Comparison of ENCODE assay signal across 32 cellular contexts in genomic region chr7:103080923-103081322, GRCh38. TPM values are rescaled to one million over a fixed set of nuclear protein-coding genes. Genes with fewer than 3 reads are reported as not detected.
DNase-seq lines count a peak whose midpoint lies in the region; ATAC-seq, FAIRE-seq and TF ChIP-seq lines count a peak whose summit lies in the region.
"Had no signal": no experiment of that assay in that cellular context is flagged by ENCODE, and none has a peak within 500 bp of the region (broad histone marks: within the 10 kb centered on the region; RNA-seq: fewer than 3 reads in every experiment).

No MANE protein-coding gene starts in this region.

- TF ChIP-seq CTCF in HepG2 (CRISPR knock-in tag; IDR thresholded peaks at IDR 0.05): no peak
- no peak for TF ChIP-seq CTCF in right lobe of liver (IDR thresholded peaks at IDR 0.05)
- no peak for TF ChIP-seq CTCF in K562 (IDR thresholded peaks at IDR 0.05 in 2 of 3, conservative IDR thresholded peaks at IDR 0.05 in 1 of 3; ENCODE audit: insufficient read depth in 2 of 3, low read depth in 1 of 3, low read length in 3 of 3)
- no peak for TF ChIP-seq CTCF in mammary epithelial cell (conservative IDR thresholded peaks at IDR 0.05 in 1 of 2, IDR thresholded peaks at IDR 0.05 in 1 of 2; ENCODE audit: extremely low read depth in 1 of 2, insufficient read depth in 1 of 2, low read depth in 1 of 2, low read length in 2 of 2)

- intact Hi-C loops in HepG2 (cut with micrococcal nuclease; ENCODE audit: unreplicated experiment) (no loop called here), right lobe of liver (cut with DNase I) (no loop called here), K562 (cut with micrococcal nuclease) (no loop called here), mammary epithelial cell (cut with micrococcal nuclease) (no loop called here)

- CTCF ChIA-PET in HepG2 (lab: Yijun Ruan, JAX; ENCODE audit: low intra/inter-chr PET ratio, low total read pairs) (no interaction called here), K562 (lab: Yijun Ruan, JAX; ENCODE audit: low intra/inter-chr PET ratio) (no interaction called here), mammary epithelial cell (lab: Charles Lee; ENCODE audit: low non-redundant PET) (no interaction called here)

- no peak for FAIRE-seq in HepG2 (lab: Jason Lieb, UNC)
- FAIRE-seq in K562 (lab: Jason Lieb, UNC): no peak
- FAIRE-seq: A204.1, A549, D721Med had no signal

- no peak for TF ChIP-seq EP300 in HepG2 (IDR thresholded peaks at IDR 0.05; ENCODE audit: low read depth in 2 of 2, low read length in 2 of 2)
- no peak for TF ChIP-seq EP300 in HepG2 (CRISPR knock-in tag; IDR thresholded peaks at IDR 0.05; ENCODE audit: borderline replicate concordance)
- TF ChIP-seq EP300 in K562 (IDR thresholded peaks at IDR 0.05; ENCODE audit: low read length): no peak

- no TSS peak for BruUV-seq in HepG2 (replicated peaks; lab: Mats Ljungman, UMichigan)
- no TSS peak for BruUV-seq in K562 (replicated peaks; lab: Mats Ljungman, UMichigan)
- no TSS peak for BruUV-seq in mammary epithelial cell (replicated peaks; lab: Mats Ljungman, UMichigan)

- no peak overlapping the region for H3K4me3 ChIP-seq in HepG2 (replicated peaks in 1 of 3; ENCODE audit: insufficient read depth in 1 of 3, low read depth in 2 of 3, low read length in 3 of 3)
- no peak overlapping the region for H3K4me3 ChIP-seq in right lobe of liver
- H3K4me3 ChIP-seq in K562: no peak overlapping the region
- no peak overlapping the region for H3K4me3 ChIP-seq in mammary epithelial cell (replicated peaks in 1 of 3; ENCODE audit: insufficient read depth in 1 of 3, low read depth in 2 of 3, low read length in 3 of 3)
- H3K4me3 ChIP-seq: A549; BLaER1; BLaER1 treated with 17β-estradiol and CSF1 and Interleukin-3, amounts not matched to agents 10 nM and 100 nM had no signal

- ATAC-seq in HepG2 (no peak), right lobe of liver (no peak), K562 (no peak)
- ATAC-seq: A549; CD8-positive, alpha-beta T cell had no signal

- TF ChIP-seq POLR2A in HepG2 (IDR thresholded peaks at IDR 0.05; ENCODE audit: insufficient read depth in 1 of 2, low read depth in 2 of 2, low read length in 2 of 2): no peak
- TF ChIP-seq POLR2A in right lobe of liver (IDR thresholded peaks at IDR 0.05): no peak
- TF ChIP-seq POLR2A in K562 (conservative IDR thresholded peaks at IDR 0.05): no peak

- no peak overlapping the region for H3K27ac ChIP-seq in HepG2 (ENCODE audit: extremely low read length, insufficient read depth, low read length)
- no peak overlapping the region for H3K27ac ChIP-seq in right lobe of liver
- H3K27ac ChIP-seq in K562 (ENCODE audit: extremely low read depth, low read depth, low read length): no peak overlapping the region
- no peak overlapping the region for H3K27ac ChIP-seq in mammary epithelial cell (ENCODE audit: insufficient read depth, low read depth, low read length)
- H3K27ac ChIP-seq: 22Rv1; A549; BLaER1; BLaER1 treated with 17β-estradiol and CSF1 and Interleukin-3, amounts not matched to agents 10 nM and 100 nM; C4-2B had no signal

- H3K4me1 ChIP-seq in HepG2 (ENCODE audit: insufficient read depth, low read length) (peaks cover 13% of the 10 kb centered on the region), right lobe of liver (peaks cover 0 to 12% (median 0%) of the 10 kb centered on the region in 4 donors), K562 (replicated peaks in 1 of 2; ENCODE audit: control insufficient read depth in 2 of 2, insufficient read depth in 2 of 2, low read length in 2 of 2) (peaks cover 0 to 4% of the 10 kb centered on the region in 2 experiments; a peak in 2 of 5 replicates), mammary epithelial cell (ENCODE audit: insufficient read depth, low read length) (peaks cover 4% of the 10 kb centered on the region)
- H3K4me1 ChIP-seq: BE2C had no signal

- no peak for TF ChIP-seq RAD21 in HepG2 (CRISPR knock-in tag; IDR thresholded peaks at IDR 0.05)
- no peak for TF ChIP-seq RAD21 in K562 (CRISPR knock-in tag; conservative IDR thresholded peaks at IDR 0.05 in 1 of 2, IDR thresholded peaks at IDR 0.05 in 1 of 2)

- dilution Hi-C loops in mammary epithelial cell (cut with HindIII; ENCODE audit: low sequenced_read_pairs): no loop called here

- DNase-seq in HepG2 (ENCODE audit: low spot score) (no peak), right lobe of liver (no peak), K562 (ENCODE audit: extremely low read depth in 1 of 4, low spot score in 3 of 4) (no peak), mammary epithelial cell (no peak)
- DNase-seq: 8988T; ACHN; AML-193; BE2C; C1 segment of cervical spinal cord; Caco-2; Calu3; CD4-positive, alpha-beta memory T cell; CD4-positive, alpha-beta T cell; CD4-positive, CD25-positive, alpha-beta regulatory T cell; CD8-positive, alpha-beta memory T cell; CD8-positive, alpha-beta T cell; COR-L47; DMS 273 treated with DMSO at 0.1 percent for 48 hours; DMS153; DMS53; DMS79; DMS79 treated with DMSO at 0.1 percent for 48 hours; DND-41; EL had no signal

- H2AFZ ChIP-seq in HepG2 (ENCODE audit: low read length) (no peak overlapping the region), K562 (ENCODE audit: low read depth, low read length) (no peak overlapping the region), mammary epithelial cell (ENCODE audit: low read depth, low read length) (no peak overlapping the region)

- in situ Hi-C loops in HepG2 (cut with HindIII; ENCODE audit: extremely low pct_ligation_motif_present, low pct_unique_long_range_greater_than_20kb) (no loop called here), K562 (cut with MboI) (no loop called here), mammary epithelial cell (cut with MboI; ENCODE audit: low sequenced_read_pairs in 2 of 2) (no loop called here)

- H3K9me3 ChIP-seq in HepG2 (ENCODE audit: low read length): no peaks in the 10 kb centered on the region
- no peaks in the 10 kb centered on the region for H3K9me3 ChIP-seq in right lobe of liver
- H3K9me3 ChIP-seq in K562 (replicated peaks; ENCODE audit: control insufficient read depth, insufficient read depth, low read depth, low read length): no peaks in the 10 kb centered on the region
- H3K9me3 ChIP-seq in mammary epithelial cell (replicated peaks; ENCODE audit: insufficient read depth, low read length): no peaks in the 10 kb centered on the region
- H3K9me3 ChIP-seq: A549, BE2C, Caco-2 had no signal

- peaks cover 4 to 14% of the 10 kb centered on the region in 2 experiments; a peak in 3 of 5 replicates for H3K36me3 ChIP-seq in HepG2 (replicated peaks in 1 of 2; ENCODE audit: control insufficient read depth in 1 of 2, insufficient read depth in 2 of 2, low read length in 2 of 2)
- H3K36me3 ChIP-seq in right lobe of liver: peaks cover 0 to 17% (median 0%) of the 10 kb centered on the region in 4 donors
- H3K36me3 ChIP-seq in K562 (ENCODE audit: control insufficient read depth, insufficient read depth, low read length): peaks cover 64% of the 10 kb centered on the region; the same call in 2 of the 3 replicates
- peaks cover 21% of the 10 kb centered on the region for H3K36me3 ChIP-seq in mammary epithelial cell (ENCODE audit: insufficient read depth, low read length)

- H4K20me1 ChIP-seq in HepG2 (ENCODE audit: insufficient read depth, low read length) (no peaks in the 10 kb centered on the region), K562 (replicated peaks; ENCODE audit: control insufficient read depth, insufficient read depth, low read length) (no peaks in the 10 kb centered on the region), mammary epithelial cell (ENCODE audit: insufficient read depth, low read length) (no peaks in the 10 kb centered on the region)

- POLR2A ChIA-PET in HepG2 (lab: Yijun Ruan, JAX): no interaction called here
- POLR2A ChIA-PET in K562 (lab: Yijun Ruan, JAX): interaction anchor here (1.0 to 1.4 kb wide), 2 partner anchors 14 to 88 kb away, joined by 3 read pairs; no protein-coding TSS in a partner anchor

- H3K9me1 ChIP-seq in K562 (ENCODE audit: control insufficient read depth, insufficient read depth, low read length): no peaks in the 10 kb centered on the region

- 98% methylated on average over 2 of the region's 2 CpGs for WGBS in HepG2 (ENCODE audit: low lambda C conversion rate)
- WGBS in right lobe of liver (ENCODE audit: insufficient coverage, low coverage, low lambda C conversion rate, missing lambda C conversion rate): 100% methylated on average over 2 of the region's 2 CpGs
- WGBS in K562 (ENCODE audit: insufficient coverage, low coverage, missing lambda C conversion rate): 97% methylated on average over 2 of the region's 2 CpGs
- 100% methylated on average over 2 of the region's 2 CpGs for WGBS in mammary epithelial cell (ENCODE audit: low coverage, missing lambda C conversion rate)

- H3K4me2 ChIP-seq in HepG2 (ENCODE audit: low read depth, low read length) (no peak overlapping the region), K562 (ENCODE audit: insufficient read depth, low read length) (no peak overlapping the region), mammary epithelial cell (ENCODE audit: insufficient read depth, low read depth, low read length) (no peak overlapping the region)
- H3K4me2 ChIP-seq: A549; BLaER1; BLaER1 treated with 17β-estradiol and CSF1 and Interleukin-3, amounts not matched to agents 10 nM and 100 nM had no signal

- no peak overlapping the region for H3K9ac ChIP-seq in HepG2 (ENCODE audit: insufficient read depth, low read depth, low read length)
- no peak overlapping the region for H3K9ac ChIP-seq in K562 (ENCODE audit: insufficient read depth in 1 of 2, low read depth in 2 of 2, low read length in 2 of 2)
- H3K9ac ChIP-seq in mammary epithelial cell (ENCODE audit: insufficient read depth, low read length): no peak overlapping the region
- H3K9ac ChIP-seq: BLaER1; BLaER1 treated with 17β-estradiol and CSF1 and Interleukin-3, amounts not matched to agents 10 nM and 100 nM had no signal

- H3K79me2 ChIP-seq in HepG2 (ENCODE audit: insufficient read depth, low read length): peaks cover 17% of the 10 kb centered on the region
- peaks cover 43% of the 10 kb centered on the region for H3K79me2 ChIP-seq in K562 (ENCODE audit: control insufficient read depth, insufficient read depth, low read length)
- peaks cover 67% of the 10 kb centered on the region for H3K79me2 ChIP-seq in mammary epithelial cell (ENCODE audit: insufficient read depth, low read length)

- H3K27me3 ChIP-seq in HepG2 (ENCODE audit: control insufficient read depth in 1 of 2, insufficient read depth in 2 of 2, low read length in 2 of 2): no peaks in the 10 kb centered on the region
- no peaks in the 10 kb centered on the region for H3K27me3 ChIP-seq in right lobe of liver
- H3K27me3 ChIP-seq in K562 (ENCODE audit: control insufficient read depth in 2 of 2, insufficient read depth in 2 of 2, low read length in 2 of 2): no peaks in the 10 kb centered on the region
- no peaks in the 10 kb centered on the region for H3K27me3 ChIP-seq in mammary epithelial cell (ENCODE audit: insufficient read depth, low read length)
- H3K27me3 ChIP-seq: BE2C; BLaER1; BLaER1 treated with 17β-estradiol and CSF1 and Interleukin-3, amounts not matched to agents 10 nM and 100 nM had no signal

RNA-seq across cellular contexts. Expression of gene ARMC10, which starts 6.0 kb away (rescaled TPM):
- total RNA-seq in HepG2 (2016; rRNA removed; fragmentation: Illumina TruSeq; extraction: Trizol) (23.5 and 23.7 TPM in 2 replicates), right lobe of liver (10 to 100 TPM; 18.4 to 33.4 (median 22.8) TPM), K562 (2014; rRNA removed) (75.5 and 81.1 TPM in 2 replicates), K562 (2014; rRNA removed; fragmentation: Illumina TruSeq; extraction: Trizol) (89.9 and 95.4 TPM in 2 replicates), K562 (2015; rRNA removed; fragmentation: Illumina TruSeq; extraction: Trizol) (69.6 and 72.6 TPM in 2 replicates), K562 (2021) (72.6 and 76.1 TPM in 2 replicates), mammary epithelial cell (10 to 100 TPM; 44.2 to 52.7 TPM)
- total RNA-seq in HepG2 (2016; cell fraction: cytosol; rRNA removed; fragmentation: Illumina TruSeq; extraction: Trizol; ENCODE audit: low read depth): 16.0 and 23.7 TPM in 2 replicates
- 23.2 and 23.3 TPM in 2 replicates for total RNA-seq in HepG2 (2016; cell fraction: insoluble cytoplasmic fraction; rRNA removed; fragmentation: Illumina TruSeq; extraction: Trizol)
- total RNA-seq in HepG2 (2016; cell fraction: membrane; rRNA removed; fragmentation: Illumina TruSeq; extraction: Trizol): 37.4 and 40.9 TPM in 2 replicates
- 14.2 and 15.4 TPM in 2 replicates for total RNA-seq in HepG2 (2016; cell fraction: nucleus; rRNA removed; fragmentation: Illumina TruSeq; extraction: Trizol)
- polyA plus RNA-seq in HepG2 (2011; rRNA removed) (7.8 and 11.3 TPM in 2 replicates), K562 (2011; rRNA removed) (71.0 and 113 TPM in 2 replicates), K562 (2014; fragmentation: Illumina TruSeq; extraction: Trizol) (57.3 and 65.0 TPM in 2 replicates), K562 (2014; fragmentation: Nextera tagmentation; extraction: Ambion mirVana) (10 to 100 TPM; 17.0 to 22.7 TPM), K562 (2014; rRNA removed) (54.3 and 61.1 TPM in 2 replicates), mammary epithelial cell (26.6 TPM)
- polyA plus RNA-seq in HepG2 (2011; cell fraction: cytosol; rRNA removed): 4.9 and 5.7 TPM in 2 replicates
- 4.1 and 5.9 TPM in 2 replicates for polyA plus RNA-seq in HepG2 (2011; cell fraction: nucleus; rRNA removed)
- polyA plus RNA-seq in HepG2 (2012): 10.2 and 14.2 TPM in 2 replicates
- polyA plus RNA-seq in HepG2 (2016; cell fraction: cytosol; fragmentation: Illumina TruSeq; extraction: Trizol; ENCODE audit: low read depth): 23.1 and 33.2 TPM in 2 replicates
- polyA plus RNA-seq in HepG2 (2016; cell fraction: insoluble cytoplasmic fraction; fragmentation: Illumina TruSeq; extraction: Trizol; ENCODE audit: low read depth): 24.7 and 25.8 TPM in 2 replicates
- polyA plus RNA-seq in HepG2 (2016; cell fraction: membrane; fragmentation: Illumina TruSeq; extraction: Trizol; ENCODE audit: low read depth): 38.2 and 39.1 TPM in 2 replicates
- 19.4 and 21.9 TPM in 2 replicates for polyA plus RNA-seq in HepG2 (2016; cell fraction: nucleus; fragmentation: Illumina TruSeq; extraction: Trizol; ENCODE audit: insufficient read depth, low read depth)
- polyA minus RNA-seq in HepG2 (2011; rRNA and poly(A)+ RNA removed; ENCODE audit: low replicate concordance): 6.1 and 14.9 TPM in 2 replicates
- polyA minus RNA-seq in HepG2 (2011; cell fraction: cytosol; rRNA and poly(A)+ RNA removed): 6.4 and 8.8 TPM in 2 replicates
- 13.6 and 19.5 TPM in 2 replicates for polyA minus RNA-seq in HepG2 (2011; cell fraction: nucleus; rRNA and poly(A)+ RNA removed)
- total RNA-seq in K562 (2011; cell fraction: chromatin; rRNA removed; ENCODE audit: low replicate concordance): 28.8 and 48.0 TPM in 2 replicates
- total RNA-seq in K562 (2011; cell fraction: nucleolus; rRNA removed): 30.0 and 34.1 TPM in 2 replicates
- 49.3 and 76.5 TPM in 2 replicates for total RNA-seq in K562 (2011; cell fraction: nucleoplasm; rRNA removed)
- polyA plus RNA-seq in K562 (2011; cell fraction: cytosol; rRNA removed): 33.0 and 39.6 TPM in 2 replicates
- polyA plus RNA-seq in K562 (2011; cell fraction: nucleus; rRNA removed): 17.0 and 25.6 TPM in 2 replicates
- 56.1 and 61.4 TPM in 2 replicates for polyA plus RNA-seq in K562 (2012)
- 85.3 and 101 TPM in 2 replicates for polyA minus RNA-seq in K562 (2011; rRNA and poly(A)+ RNA removed)
- 29.8 and 46.7 TPM in 2 replicates for polyA minus RNA-seq in K562 (2011; cell fraction: cytosol; rRNA and poly(A)+ RNA removed)
- 14.5 and 15.4 TPM in 2 replicates for polyA minus RNA-seq in K562 (2011; cell fraction: nucleus; rRNA and poly(A)+ RNA removed)
- 13.3 TPM for polyA minus RNA-seq in mammary epithelial cell

RNA-seq across cellular contexts. Expression of gene FBXL13, which starts 6.3 kb away (rescaled TPM):
- total RNA-seq in HepG2 (2016; rRNA removed; fragmentation: Illumina TruSeq; extraction: Trizol): 0.22 and 0.77 TPM in 2 replicates
- total RNA-seq in HepG2 (2016; cell fraction: cytosol; rRNA removed; fragmentation: Illumina TruSeq; extraction: Trizol; ENCODE audit: low read depth): 1.2 and 1.7 TPM in 2 replicates
- total RNA-seq in HepG2 (2016; cell fraction: insoluble cytoplasmic fraction; rRNA removed; fragmentation: Illumina TruSeq; extraction: Trizol): 0.42 and 0.71 TPM in 2 replicates
- 1.0 and 1.2 TPM in 2 replicates for total RNA-seq in HepG2 (2016; cell fraction: membrane; rRNA removed; fragmentation: Illumina TruSeq; extraction: Trizol)
- total RNA-seq in HepG2 (2016; cell fraction: nucleus; rRNA removed; fragmentation: Illumina TruSeq; extraction: Trizol): 1.2 and 1.3 TPM in 2 replicates
- polyA plus RNA-seq in HepG2 (2011; rRNA removed): 0.24 TPM in 2 replicates
- 0.12 and 0.27 TPM in 2 replicates for polyA plus RNA-seq in HepG2 (2011; cell fraction: cytosol; rRNA removed)
- 0.16 and 0.29 TPM in 2 replicates for polyA plus RNA-seq in HepG2 (2011; cell fraction: nucleus; rRNA removed)
- 0.21 and 0.70 TPM in 2 replicates for polyA plus RNA-seq in HepG2 (2012)
- polyA plus RNA-seq in HepG2 (2016; cell fraction: cytosol; fragmentation: Illumina TruSeq; extraction: Trizol; ENCODE audit: low read depth): 0.19 and 0.44 TPM in 2 replicates
- polyA plus RNA-seq in HepG2 (2016; cell fraction: insoluble cytoplasmic fraction; fragmentation: Illumina TruSeq; extraction: Trizol; ENCODE audit: low read depth): 0.29 and 0.35 TPM in 2 replicates
- 0.34 and 0.45 TPM in 2 replicates for polyA plus RNA-seq in HepG2 (2016; cell fraction: membrane; fragmentation: Illumina TruSeq; extraction: Trizol; ENCODE audit: low read depth)
- 0.29 TPM in 1 of 2 replicates, not detected in the other for polyA plus RNA-seq in HepG2 (2016; cell fraction: nucleus; fragmentation: Illumina TruSeq; extraction: Trizol; ENCODE audit: insufficient read depth, low read depth)
- 0.58 and 1.4 TPM in 2 replicates for polyA minus RNA-seq in HepG2 (2011; rRNA and poly(A)+ RNA removed; ENCODE audit: low replicate concordance)
- 0.53 TPM in 1 of 2 replicates, not detected in the other for polyA minus RNA-seq in HepG2 (2011; cell fraction: cytosol; rRNA and poly(A)+ RNA removed)
- polyA minus RNA-seq in HepG2 (2011; cell fraction: nucleus; rRNA and poly(A)+ RNA removed): 1.4 and 2.7 TPM in 2 replicates
- total RNA-seq in right lobe of liver: under 1 TPM in 4 of 6 experiments, not detected in 2; 0.12 to 0.31 (median 0.20) TPM
- 173 and 352 TPM in 2 replicates for total RNA-seq in K562 (2011; cell fraction: chromatin; rRNA removed; ENCODE audit: low replicate concordance)
- total RNA-seq in K562 (2011; cell fraction: nucleolus; rRNA removed): 92.4 and 117 TPM in 2 replicates
- 138 and 171 TPM in 2 replicates for total RNA-seq in K562 (2011; cell fraction: nucleoplasm; rRNA removed)
- total RNA-seq in K562 (2014; rRNA removed): 16.3 and 17.5 TPM in 2 replicates
- 30.5 and 38.3 TPM in 2 replicates for total RNA-seq in K562 (2014; rRNA removed; fragmentation: Illumina TruSeq; extraction: Trizol)
- 21.2 and 23.7 TPM in 2 replicates for total RNA-seq in K562 (2015; rRNA removed; fragmentation: Illumina TruSeq; extraction: Trizol)
- total RNA-seq in K562 (2021): 27.0 and 27.4 TPM in 2 replicates
- 45.6 and 55.0 TPM in 2 replicates for polyA plus RNA-seq in K562 (2011; rRNA removed)
- 19.5 and 28.3 TPM in 2 replicates for polyA plus RNA-seq in K562 (2011; cell fraction: cytosol; rRNA removed)
- polyA plus RNA-seq in K562 (2011; cell fraction: nucleus; rRNA removed): 45.8 and 53.1 TPM in 2 replicates
- 33.4 and 68.8 TPM in 2 replicates for polyA plus RNA-seq in K562 (2012)
- polyA plus RNA-seq in K562 (2014; fragmentation: Illumina TruSeq; extraction: Trizol): 22.4 and 24.1 TPM in 2 replicates
- 10 to 100 TPM; 25.4 to 26.6 TPM for polyA plus RNA-seq in K562 (2014; fragmentation: Nextera tagmentation; extraction: Ambion mirVana)
- polyA plus RNA-seq in K562 (2014; rRNA removed): 19.7 and 20.4 TPM in 2 replicates
- 104 and 108 TPM in 2 replicates for polyA minus RNA-seq in K562 (2011; rRNA and poly(A)+ RNA removed)
- polyA minus RNA-seq in K562 (2011; cell fraction: cytosol; rRNA and poly(A)+ RNA removed): 23.8 and 28.0 TPM in 2 replicates
- polyA minus RNA-seq in K562 (2011; cell fraction: nucleus; rRNA and poly(A)+ RNA removed): 101 and 137 TPM in 2 replicates
- 1 to 10 TPM in 1 of 2 donors, under 1 TPM in 1; 0.78 to 1.3 TPM for total RNA-seq in mammary epithelial cell
- 0.18 TPM for polyA plus RNA-seq in mammary epithelial cell
- 16.2 TPM for polyA minus RNA-seq in mammary epithelial cell
- total RNA-seq: CD4-positive, CD25-positive, alpha-beta regulatory T cell had no signal
- polyA plus RNA-seq: CD14-positive monocyte had no signal

Comparison
In these comparisons a context has a peak if more than half of its experiments do, and no peak if none do; other contexts are left out.
1. RNA of gene FBXL13, which starts 6.3 kb away (total RNA-seq): 16.3 to 352 TPM in K562; 0.78 to 1.3 TPM in mammary epithelial cell, 0.22 to 1.7 TPM in HepG2 and 0.12 to 0.31 TPM in right lobe of liver; every median in the first group is over 4 times any median in the second.